8 cellular contexts compared by ENCODE assay signal in genomic region chr16:76535-77272, GRCh38. TPM values are rescaled to one million over a fixed set of nuclear protein-coding genes. Genes with fewer than 3 reads are reported as not detected.
DNase-seq lines count a peak whose midpoint lies in the region; ATAC-seq and TF ChIP-seq lines count a peak whose summit lies in the region.

No MANE protein-coding gene starts in this region.

- peak overlapping the region; percentile 67 for H3K4me2 ChIP-seq in parathyroid adenoma (ENCODE audit: low read length)

- peaks cover 43% of the 10 kb centered on the region for H3K4me1 Mint-ChIP-seq in CD14-positive monocyte

- H3K9me3 Mint-ChIP-seq in CD14-positive monocyte: peaks cover 0 to 6% (median 3%) of the 10 kb centered on the region in 7 donors

- peak overlapping the region; percentile 75 to 85 for H3K4me3 Mint-ChIP-seq in CD14-positive monocyte

- ATAC-seq in HG02970 (IDR thresholded peaks at IDR 0.05; ENCODE audit: low FRiP score, unreplicated experiment) (no peak), HG02763 (IDR thresholded peaks at IDR 0.05; ENCODE audit: unreplicated experiment) (no peak), HG03342 (IDR thresholded peaks at IDR 0.05; ENCODE audit: unreplicated experiment) (no peak)

- H3K9me3 ChIP-seq in parathyroid adenoma (ENCODE audit: control insufficient read depth, low read length): no peaks in the 10 kb centered on the region

- H3K27me3 Mint-ChIP-seq in CD14-positive monocyte (ENCODE audit: low read depth in 3 of 3): peaks cover 28 to 41% (median 30%) of the 10 kb centered on the region in 3 donors

- no peak for DNase-seq in CD14-positive monocyte (ENCODE audit: low spot score)
- peak; percentile 67 for DNase-seq in HK-2 (ENCODE audit: unreplicated experiment)
- DNase-seq in fibroblast of villous mesenchyme (ENCODE audit: low read depth): peak; percentile 93

- TF ChIP-seq CTCF in CD14-positive monocyte (IDR thresholded peaks at IDR 0.05) (no peak), VCaP (conservative IDR thresholded peaks at IDR 0.05) (no peak), fibroblast of villous mesenchyme (IDR thresholded peaks at IDR 0.05; ENCODE audit: insufficient read depth, low read depth, low read length) (no peak), parathyroid adenoma (IDR thresholded peaks at IDR 0.05) (no peak)

- peak overlapping the region in 3 of 7 donors; percentile 13 to 69 (median 53) for H3K27ac Mint-ChIP-seq in CD14-positive monocyte

- no peak overlapping the region for H2AFZ ChIP-seq in parathyroid adenoma

- H3K36me3 Mint-ChIP-seq in CD14-positive monocyte: peaks cover 16 to 21% of the 10 kb centered on the region in 2 donors

- H3K36me3 ChIP-seq in parathyroid adenoma (ENCODE audit: control insufficient read depth, insufficient read depth, low read length): no peaks in the 10 kb centered on the region

- peaks cover 12% of the 10 kb centered on the region for H3K4me1 ChIP-seq in parathyroid adenoma

- H3K9ac ChIP-seq in parathyroid adenoma: no peak overlapping the region

- intact Hi-C loops in CD14-positive monocyte (cut with micrococcal nuclease): no loop called here

- H3K27ac ChIP-seq in VCaP: peak overlapping the region; percentile 81; the same call in 1 of the 2 replicates
- H3K27ac ChIP-seq in parathyroid adenoma: no peak overlapping the region

- no peaks in the 10 kb centered on the region for H3K79me2 ChIP-seq in parathyroid adenoma

- peak overlapping the region; percentile 68 for H3K4me3 ChIP-seq in fibroblast of villous mesenchyme (ENCODE audit: low read depth, low read length)
- no peak overlapping the region for H3K4me3 ChIP-seq in parathyroid adenoma (ENCODE audit: low read depth, low read length)

- H3K27me3 ChIP-seq in parathyroid adenoma (ENCODE audit: control insufficient read depth, insufficient read depth, low read length): no peaks in the 10 kb centered on the region

RNA-seq across cellular contexts. Expression of gene MPG, which starts 1.3 kb away (rescaled TPM):
- 10 to 100 TPM; 70.6 to 86.9 TPM for polyA plus RNA-seq in CD14-positive monocyte
- total RNA-seq in fibroblast of villous mesenchyme: 161 and 277 TPM in 2 replicates

RNA-seq across cellular contexts. Expression of gene RHBDF1, which starts 4.3 kb away (rescaled TPM):
- polyA plus RNA-seq in CD14-positive monocyte: not detected
- total RNA-seq in fibroblast of villous mesenchyme: 32.8 and 37.4 TPM in 2 replicates

RNA-seq across cellular contexts. Expression of gene SNRNP25, which starts 23.1 kb away (rescaled TPM):
- polyA plus RNA-seq in CD14-positive monocyte: 10 to 100 TPM; 31.6 to 32.2 TPM
- total RNA-seq in fibroblast of villous mesenchyme: 15.5 and 22.5 TPM in 2 replicates

RNA-seq across cellular contexts. Expression of gene POLR3K, which starts 23.3 kb away (rescaled TPM):
- polyA plus RNA-seq in CD14-positive monocyte: 10 to 100 TPM; 18.7 to 20.8 TPM
- 2.6 and 5.6 TPM in 2 replicates for total RNA-seq in fibroblast of villous mesenchyme
